ENCODE assay signal across 26 cellular contexts in the genomic region with DNA sequence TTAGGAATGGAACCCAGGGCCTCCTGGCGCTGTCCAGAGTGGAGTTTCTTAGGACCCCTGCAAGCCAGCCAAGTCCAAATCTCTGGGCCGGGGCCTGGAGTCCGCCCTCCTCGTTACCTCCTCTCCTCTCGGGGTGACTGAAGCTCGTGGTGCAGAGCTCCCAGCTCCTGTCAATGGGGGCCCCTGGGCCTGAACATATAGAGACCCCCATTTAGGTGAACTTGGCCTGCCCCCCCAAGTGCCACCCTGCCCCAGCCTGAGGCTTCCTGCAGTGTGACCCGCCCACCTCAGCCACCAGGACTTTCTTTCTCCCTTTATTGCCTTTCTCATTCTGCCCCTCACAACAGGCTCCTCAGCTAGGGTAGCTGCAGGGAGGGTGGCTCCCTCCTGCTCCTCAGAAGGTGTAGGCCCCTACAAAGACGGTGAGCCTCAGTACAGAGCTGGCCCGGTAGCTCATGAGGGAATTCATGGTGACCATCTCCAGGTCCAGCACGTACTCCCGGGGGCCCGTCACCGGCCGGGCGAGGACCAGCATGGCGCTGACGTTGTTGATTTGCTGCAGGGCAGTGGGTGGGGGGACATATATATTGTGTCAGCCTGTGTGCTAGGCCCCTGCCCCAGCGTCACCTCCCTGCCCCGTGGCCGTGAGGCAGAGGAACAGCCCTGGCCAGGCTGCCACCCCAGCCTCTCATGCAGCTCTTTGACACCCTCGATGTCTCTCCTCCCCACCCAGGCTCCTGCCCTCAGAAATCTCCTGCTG. TPM values are rescaled to one million over a fixed set of nuclear protein-coding genes. Genes with fewer than 3 reads are reported as not detected.
DNase-seq lines count a peak whose midpoint lies in the region; ATAC-seq and TF ChIP-seq lines count a peak whose summit lies in the region.
"Had no signal": no experiment of that assay in that cellular context is flagged by ENCODE, and none has a peak within 500 bp of the region (broad histone marks: within the 10 kb centered on the region; RNA-seq: fewer than 3 reads in every experiment).

No MANE protein-coding gene starts in this region.

- H3K27me3 ChIP-seq in heart right ventricle (no peaks in the 10 kb centered on the region), lower lobe of right lung (ENCODE audit: low read depth) (no peaks in the 10 kb centered on the region), upper lobe of right lung (no peaks in the 10 kb centered on the region), foreskin keratinocyte (no peaks in the 10 kb centered on the region)
- H3K27me3 ChIP-seq: gastrocnemius medialis, SJSA1 had no signal

- intact Hi-C loops in Right ventricle myocardium superior (cut with DNase I) (no loop called here), heart right ventricle (cut with DNase I) (no loop called here), lower lobe of right lung (cut with DNase I) (no loop called here), upper lobe of right lung (cut with DNase I) (no loop called here)

- DNase-seq in Right ventricle myocardium superior: peak; percentile 41
- DNase-seq in heart right ventricle: no peak
- no peak for DNase-seq in T-helper 17 cell
- DNase-seq in lower lobe of right lung: peak; percentile 45
- peak; percentile 46 for DNase-seq in upper lobe of right lung
- DNase-seq in SK-N-DZ (ENCODE audit: low spot score): no peak
- no peak for DNase-seq in EL
- DNase-seq in foreskin keratinocyte: no peak
- DNase-seq: activated CD4-positive, alpha-beta memory T cell treated with anti-CD3 and anti-CD28 coated beads, Interleukin-2, amount 10 ng/mL, durations not matched to agents 7 days and 5 days; amygdala; cerebellar nuclear complex; gastrocnemius medialis; GF-D8; mesenchymal stem cell; NCI-H1930; PC-3; stimulated activated CD4-positive, alpha-beta T cell treated with anti-CD3 and anti-CD28 coated beads, Interleukin-4, amount 100 ng/mL, for 4 hours; WERI-Rb-1 had no signal

- peaks cover 7% of the 10 kb centered on the region for H3K36me3 Mint-ChIP-seq in T-helper 17 cell (ENCODE audit: low read depth)

- WGBS in heart right ventricle, 2 donors: 81 to 85% methylated on average over 21 of the region's 21 CpGs

- ATAC-seq in Right ventricle myocardium superior (ENCODE audit: poor library complexity): no peak
- ATAC-seq in heart right ventricle: no peak
- ATAC-seq in T-helper 17 cell: no peak
- no peak for ATAC-seq in lower lobe of right lung
- ATAC-seq in upper lobe of right lung: no peak
- no peak for ATAC-seq in foreskin keratinocyte
- ATAC-seq: gastrocnemius medialis, PC-3 had no signal

- H3K27me3 Mint-ChIP-seq in T-helper 17 cell: no peaks in the 10 kb centered on the region
- H3K27me3 Mint-ChIP-seq: naive thymus-derived CD8-positive, alpha-beta T cell had no signal

- H3K27ac Mint-ChIP-seq in T-helper 17 cell: peak overlapping the region; percentile 51
- H3K27ac Mint-ChIP-seq: activated CD4-positive, alpha-beta memory T cell treated with anti-CD3 and anti-CD28 coated beads, Interleukin-2, amount 10 ng/mL, durations not matched to agents 7 days and 5 days; T-helper 2 cell treated with Interferon-gamma antibody and Interleukin-4, amounts not matched to agents 5 μg/mL and 100 μg/mL, for 36 hours had no signal

- H3K4me3 ChIP-seq in heart right ventricle: no peak overlapping the region
- H3K4me3 ChIP-seq in lower lobe of right lung: no peak overlapping the region
- H3K4me3 ChIP-seq in upper lobe of right lung: no peak overlapping the region
- H3K4me3 ChIP-seq: gastrocnemius medialis, prostate gland, SJSA1, smooth muscle cell had no signal

- H3K4me1 ChIP-seq in heart right ventricle: peaks cover 10 to 39% (median 30%) of the 10 kb centered on the region in 9 donors
- peaks cover 26% of the 10 kb centered on the region for H3K4me1 ChIP-seq in lower lobe of right lung
- H3K4me1 ChIP-seq in upper lobe of right lung: peaks cover 15% of the 10 kb centered on the region
- H3K4me1 ChIP-seq in foreskin keratinocyte: no peaks in the 10 kb centered on the region
- H3K4me1 ChIP-seq: prostate gland had no signal

- H3K9me3 ChIP-seq in heart right ventricle (no peaks in the 10 kb centered on the region), T-helper 17 cell (ENCODE audit: control insufficient read depth, low read length, poor library complexity, severe bottlenecking) (no peaks in the 10 kb centered on the region), lower lobe of right lung (no peaks in the 10 kb centered on the region), upper lobe of right lung (no peaks in the 10 kb centered on the region)
- H3K9me3 ChIP-seq: gastrocnemius medialis, prostate gland, SJSA1 had no signal

- H3K27ac ChIP-seq in heart right ventricle (no peak overlapping the region), lower lobe of right lung (no peak overlapping the region), upper lobe of right lung (no peak overlapping the region), foreskin keratinocyte (no peak overlapping the region)
- H3K27ac ChIP-seq: C4-2B, gastrocnemius medialis, KMS-11, prostate gland, SJSA1, WERI-Rb-1 had no signal

- peaks cover 0 to 94% (median 67%) of the 10 kb centered on the region in 9 donors for H3K36me3 ChIP-seq in heart right ventricle
- H3K36me3 ChIP-seq in lower lobe of right lung: peaks cover 77% of the 10 kb centered on the region
- peaks cover 64% of the 10 kb centered on the region for H3K36me3 ChIP-seq in upper lobe of right lung

- no peak for TF ChIP-seq CTCF in heart right ventricle (IDR thresholded peaks at IDR 0.05)
- no peak for TF ChIP-seq CTCF in lower lobe of right lung (IDR thresholded peaks at IDR 0.05)
- no peak for TF ChIP-seq CTCF in upper lobe of right lung (IDR thresholded peaks at IDR 0.05)
- no peak for TF ChIP-seq CTCF in foreskin keratinocyte (conservative IDR thresholded peaks at IDR 0.05)

- H3K4me3 Mint-ChIP-seq in T-helper 17 cell: no peak overlapping the region
- H3K4me3 Mint-ChIP-seq: activated CD4-positive, alpha-beta memory T cell treated with anti-CD3 and anti-CD28 coated beads, Interleukin-2, amount 10 ng/mL, durations not matched to agents 7 days and 5 days; naive thymus-derived CD8-positive, alpha-beta T cell; T-helper 2 cell treated with Interferon-gamma antibody and Interleukin-4, amounts not matched to agents 5 μg/mL and 100 μg/mL, for 36 hours had no signal

- peaks cover 23% of the 10 kb centered on the region for H3K4me1 Mint-ChIP-seq in T-helper 17 cell

RNA-seq across cellular contexts. Expression of a gene that starts 5.9 kb away (rescaled TPM):
- total RNA-seq in Right ventricle myocardium superior (80.0 TPM), heart right ventricle (100 to 1,000 TPM in 3 of 10 donors, 10 to 100 TPM in 7; 79.4 to 112 (median 89.6) TPM), T-helper 17 cell (1 to 10 TPM; 5.1 to 8.0 TPM), lower lobe of right lung (53.9 TPM), upper lobe of right lung (62.0 TPM), foreskin keratinocyte (12.3 and 16.4 TPM in 2 replicates)
- polyA plus RNA-seq in heart right ventricle (100 to 1,000 TPM in 1 of 2 donors, 10 to 100 TPM in 1; 54.8 to 133 TPM), foreskin keratinocyte (15.8 and 19.4 TPM in 2 replicates)
- 14.0 and 14.9 TPM in 2 replicates for polyA plus RNA-seq in SK-N-DZ (2014; cell fraction: cytosol; rRNA removed)
- 46.4 and 59.5 TPM in 2 replicates for polyA plus RNA-seq in SK-N-DZ (2014; cell fraction: nucleus; rRNA removed)

RNA-seq across cellular contexts. Expression of a gene that starts 6.5 kb away (rescaled TPM):
- total RNA-seq in Right ventricle myocardium superior (30.7 TPM), heart right ventricle (10 to 100 TPM; 20.3 to 38.8 (median 27.0) TPM), T-helper 17 cell (10 to 100 TPM; 44.9 to 55.0 TPM), lower lobe of right lung (52.8 TPM), upper lobe of right lung (49.4 TPM), foreskin keratinocyte (51.0 and 59.8 TPM in 2 replicates)
- polyA plus RNA-seq in heart right ventricle (100 to 1,000 TPM in 1 of 2 donors, 10 to 100 TPM in 1; 54.4 to 111 TPM), foreskin keratinocyte (44.5 and 50.1 TPM in 2 replicates)
- polyA plus RNA-seq in SK-N-DZ (2014; cell fraction: cytosol; rRNA removed): 35.2 and 44.5 TPM in 2 replicates
- 271 and 285 TPM in 2 replicates for polyA plus RNA-seq in SK-N-DZ (2014; cell fraction: nucleus; rRNA removed)

RNA-seq across cellular contexts. Expression of a gene that starts 8.7 kb away (rescaled TPM):
- total RNA-seq in Right ventricle myocardium superior (288 TPM), heart right ventricle (100 to 1,000 TPM; 281 to 672 (median 320) TPM), T-helper 17 cell (100 to 1,000 TPM; 642 to 738 TPM), lower lobe of right lung (647 TPM), upper lobe of right lung (608 TPM), foreskin keratinocyte (1,336 TPM in 2 replicates)
- polyA plus RNA-seq in heart right ventricle (100 to 1,000 TPM; 159 to 962 TPM), foreskin keratinocyte (2,195 and 2,324 TPM in 2 replicates)
- polyA plus RNA-seq in SK-N-DZ (2014; cell fraction: cytosol; rRNA removed): 895 and 922 TPM in 2 replicates
- polyA plus RNA-seq in SK-N-DZ (2014; cell fraction: nucleus; rRNA removed): 402 and 457 TPM in 2 replicates

RNA-seq across cellular contexts. Expression of a gene that starts 12.9 kb away (rescaled TPM):
- total RNA-seq in Right ventricle myocardium superior: 0.73 TPM
- total RNA-seq in heart right ventricle: 1 to 10 TPM in 2 of 10 donors, under 1 TPM in 7, not detected in 1; 0.20 to 7.9 (median 0.55) TPM
- under 1 TPM; 0.17 to 0.88 TPM for polyA plus RNA-seq in heart right ventricle
- total RNA-seq in T-helper 17 cell: 10 to 100 TPM; 19.7 to 52.7 TPM
- total RNA-seq in lower lobe of right lung: 20.6 TPM
- 17.2 TPM for total RNA-seq in upper lobe of right lung
- not detected in 2 replicates for polyA plus RNA-seq in SK-N-DZ (2014; cell fraction: cytosol; rRNA removed)
- not detected in 2 replicates for polyA plus RNA-seq in SK-N-DZ (2014; cell fraction: nucleus; rRNA removed)
- total RNA-seq in foreskin keratinocyte: not detected in 2 replicates
- polyA plus RNA-seq in foreskin keratinocyte: not detected in 2 replicates
- total RNA-seq: kidney epithelial cell, smooth muscle cell had no signal
- polyA plus RNA-seq: smooth muscle cell had no signal

RNA-seq across cellular contexts. Expression of a gene that starts 21.6 kb away (rescaled TPM):
- total RNA-seq in Right ventricle myocardium superior: 37.7 TPM
- 10 to 100 TPM; 46.3 to 63.2 (median 49.9) TPM for total RNA-seq in heart right ventricle
- polyA plus RNA-seq in heart right ventricle: 10 to 100 TPM; 44.0 to 88.4 TPM
- 10 to 100 TPM; 27.7 to 30.4 TPM for total RNA-seq in T-helper 17 cell
- total RNA-seq in lower lobe of right lung: 44.0 TPM
- total RNA-seq in upper lobe of right lung: 35.5 TPM
- polyA plus RNA-seq in SK-N-DZ (2014; cell fraction: cytosol; rRNA removed): 115 and 152 TPM in 2 replicates
- polyA plus RNA-seq in SK-N-DZ (2014; cell fraction: nucleus; rRNA removed): 150 and 171 TPM in 2 replicates
- total RNA-seq in foreskin keratinocyte: 105 and 113 TPM in 2 replicates
- polyA plus RNA-seq in foreskin keratinocyte: 120 and 124 TPM in 2 replicates

Comparison
In these comparisons a context has a peak if more than half of its experiments do, and no peak if none do; other contexts are left out.
1. DNase-seq: peak in Right ventricle myocardium superior (single experiment), lower lobe of right lung (single experiment) and upper lobe of right lung (single experiment); none in heart right ventricle (0 of 2), T-helper 17 cell (0 of 3), SK-N-DZ (single experiment), EL (single experiment) and foreskin keratinocyte (0 of 2).